ENCODE assay signal across 29 cellular contexts in genomic region chr3:191460360-191460759, GRCh38.
"Had no signal": no experiment of that assay in that cellular context is flagged by ENCODE, and none has a peak within 500 bp of the region (broad histone marks: within the 10 kb centered on the region; RNA-seq: fewer than 3 reads in every experiment).

No MANE protein-coding gene starts in this region.

- H3K4me2 ChIP-seq: KMS-11, PC-9 had no signal

- H3K4me3 ChIP-seq: PC-9, SJCRH30, SK-N-MC had no signal

- H3K36me3 ChIP-seq: SJCRH30 had no signal

- H3K27ac ChIP-seq: KMS-11, PC-9, RWPE1, SJCRH30, SK-N-MC had no signal

- H3K4me1 ChIP-seq: SJCRH30 had no signal

- H3K9ac ChIP-seq: KMS-11 had no signal

- ATAC-seq: Panc1, Right ventricle myocardium inferior had no signal

- H3K9me3 ChIP-seq: SJCRH30 had no signal

- H2AFZ ChIP-seq: PC-9 had no signal

- DNase-seq: Karpas-422, KBM-7, NCI-H1092, NCI-H1105, NCI-H1417 treated with DMSO at 0.1 percent for 48 hours, NCI-H1436 treated with DMSO at 0.1 percent for 48 hours, NCI-H1694 treated with DMSO at 0.1 percent for 48 hours, NCI-H187 treated with DMSO at 0.1 percent for 48 hours, NCI-H2029, NCI-H2081, NCI-H2171 treated with DMSO at 0.1 percent for 48 hours, NCI-H226, NCI-H446 treated with DMSO at 0.1 percent for 48 hours, NCI-H510A, NCI-H524, NCI-H526, NCI-H748 treated with DMSO at 0.1 percent for 48 hours, NCI-H82, PC-9, SHP77, SIG-M5, SJCRH30, SW 1271, T-helper 1 cell had no signal

- H3K27me3 ChIP-seq: SJCRH30 had no signal
